ENCODE assay signal across 8 cellular contexts in genomic region chr7:64794171-64794844, GRCh38. TPM values are rescaled to one million over a fixed set of nuclear protein-coding genes. Genes with fewer than 3 reads are reported as not detected.
A peak's percentile ranks its signal among the peaks of the same experiment; 100 is the strongest.
DNase-seq lines count a peak whose midpoint lies in the region; TF ChIP-seq lines count a peak whose summit lies in the region.

Gene ZNF138 (plus strand): TSS chr7:64794428. CDS start chr7:64794569, 141 bp downstream.

- peak; percentile 99 for DNase-seq in G401 (ENCODE audit: low spot score)
- peak; percentile 94 to 97 for DNase-seq in HAP-1 (ENCODE audit: low spot score in 2 of 2)
- DNase-seq in MG63 = peak; percentile 93
- peak; percentile 99 for DNase-seq in SHP77 (lab: John Stamatoyannopoulos, UW)
- peak; percentile 64 for DNase-seq in activated gamma-delta T cell (lab: John Stamatoyannopoulos, UW)
- DNase-seq in fibroblast of villous mesenchyme (ENCODE audit: low read depth) = peak; percentile 93
- peak; percentile 94 for DNase-seq in nephron progenitor cell

- peak within 1 kb of the TSS; percentile 100 for H3K27ac Mint-ChIP-seq in nephron progenitor cell
- H3K27ac Mint-ChIP-seq in stimulated activated naive CD8-positive, alpha-beta T cell treated with anti-CD3 and anti-CD28 coated beads, Interleukin-15, Interleukin-2, amounts not matched to agents 100 ng/mL and 50 ng/mL, for 24 hours = peak within 1 kb of the TSS; percentile 98

- H3K9me3 ChIP-seq in HAP-1 (no peaks in the 10 kb centered on the region), MG63 (no peaks in the 10 kb centered on the region)

- H3K27me3 ChIP-seq in HAP-1 (ENCODE audit: low read depth) (no peaks in the 10 kb centered on the region), MG63 (no peaks in the 10 kb centered on the region)

- peaks cover 29% of the 10 kb centered on the region for H3K36me3 ChIP-seq in HAP-1 (replicated peaks)
- peaks cover 11% of the 10 kb centered on the region for H3K36me3 ChIP-seq in MG63

- peaks cover 16% of the 10 kb centered on the region for H3K27me3 Mint-ChIP-seq in nephron progenitor cell (ENCODE audit: low read depth, poor library complexity)
- no peaks in the 10 kb centered on the region for H3K27me3 Mint-ChIP-seq in stimulated activated naive CD8-positive, alpha-beta T cell treated with anti-CD3 and anti-CD28 coated beads, Interleukin-15, Interleukin-2, amounts not matched to agents 100 ng/mL and 50 ng/mL, for 24 hours

- TF ChIP-seq CTCF in fibroblast of villous mesenchyme (IDR thresholded peaks at IDR 0.05; ENCODE audit: insufficient read depth, low read depth, low read length) (peak; percentile 4), nephron progenitor cell (IDR thresholded peaks at IDR 0.05) (no peak)

- H3K4me3 Mint-ChIP-seq in nephron progenitor cell = peak within 1 kb of the TSS; percentile 98
- peak within 1 kb of the TSS; percentile 99 for H3K4me3 Mint-ChIP-seq in stimulated activated naive CD8-positive, alpha-beta T cell treated with anti-CD3 and anti-CD28 coated beads, Interleukin-15, Interleukin-2, amounts not matched to agents 100 ng/mL and 50 ng/mL, for 24 hours

- in situ Hi-C loops in G401 (cut with HindIII; ENCODE audit: low sequenced_read_pairs) (no loop called here), HAP-1 (cut with MboI; ENCODE audit: low sequenced_read_pairs) (no loop called here)

- H3K4me3 ChIP-seq in HAP-1 (peak within 1 kb of the TSS; percentile 81), MG63 (peak within 1 kb of the TSS; percentile 85), fibroblast of villous mesenchyme (ENCODE audit: low read depth, low read length) (peak within 1 kb of the TSS; percentile 82)

- H3K4me1 ChIP-seq in HAP-1 = no peaks in the 10 kb centered on the region

- H3K9me3 Mint-ChIP-seq in nephron progenitor cell = peaks cover 37% of the 10 kb centered on the region
- H3K9me3 Mint-ChIP-seq in stimulated activated naive CD8-positive, alpha-beta T cell treated with anti-CD3 and anti-CD28 coated beads, Interleukin-15, Interleukin-2, amounts not matched to agents 100 ng/mL and 50 ng/mL, for 24 hours = no peaks in the 10 kb centered on the region

- H3K36me3 Mint-ChIP-seq in nephron progenitor cell (ENCODE audit: low read depth) = peaks cover 38% of the 10 kb centered on the region
- H3K36me3 Mint-ChIP-seq in stimulated activated naive CD8-positive, alpha-beta T cell treated with anti-CD3 and anti-CD28 coated beads, Interleukin-15, Interleukin-2, amounts not matched to agents 100 ng/mL and 50 ng/mL, for 24 hours (ENCODE audit: low read depth) = peaks cover 20% of the 10 kb centered on the region

- peaks cover 16% of the 10 kb centered on the region for H3K4me1 Mint-ChIP-seq in nephron progenitor cell
- peaks cover 25% of the 10 kb centered on the region for H3K4me1 Mint-ChIP-seq in stimulated activated naive CD8-positive, alpha-beta T cell treated with anti-CD3 and anti-CD28 coated beads, Interleukin-15, Interleukin-2, amounts not matched to agents 100 ng/mL and 50 ng/mL, for 24 hours (ENCODE audit: low read depth)

RNA-seq across cellular contexts. Expression of gene ZNF138, which starts in this region (rescaled TPM):
- 3.8 and 6.9 TPM in 2 replicates for total RNA-seq in G401 (2014; rRNA removed; shearing (Covaris generic))
- total RNA-seq in MG63 (2014; rRNA removed; shearing (Covaris generic); ENCODE audit: low replicate concordance) = 0.67 TPM in 1 of 2 replicates, not detected in the other
- 3.2 and 3.9 TPM in 2 replicates for total RNA-seq in fibroblast of villous mesenchyme

Comparison
In these comparisons a context has a peak if more than half of its experiments do, and no peak if none do; other contexts are left out.
1. Peak in every context shown above with its lines: DNase-seq and H3K4me3 ChIP-seq.
2. Peak in DNase-seq and H3K4me3 ChIP-seq in MG63; RNA of the gene not detected or under 1 TPM.